In the genomic region with DNA sequence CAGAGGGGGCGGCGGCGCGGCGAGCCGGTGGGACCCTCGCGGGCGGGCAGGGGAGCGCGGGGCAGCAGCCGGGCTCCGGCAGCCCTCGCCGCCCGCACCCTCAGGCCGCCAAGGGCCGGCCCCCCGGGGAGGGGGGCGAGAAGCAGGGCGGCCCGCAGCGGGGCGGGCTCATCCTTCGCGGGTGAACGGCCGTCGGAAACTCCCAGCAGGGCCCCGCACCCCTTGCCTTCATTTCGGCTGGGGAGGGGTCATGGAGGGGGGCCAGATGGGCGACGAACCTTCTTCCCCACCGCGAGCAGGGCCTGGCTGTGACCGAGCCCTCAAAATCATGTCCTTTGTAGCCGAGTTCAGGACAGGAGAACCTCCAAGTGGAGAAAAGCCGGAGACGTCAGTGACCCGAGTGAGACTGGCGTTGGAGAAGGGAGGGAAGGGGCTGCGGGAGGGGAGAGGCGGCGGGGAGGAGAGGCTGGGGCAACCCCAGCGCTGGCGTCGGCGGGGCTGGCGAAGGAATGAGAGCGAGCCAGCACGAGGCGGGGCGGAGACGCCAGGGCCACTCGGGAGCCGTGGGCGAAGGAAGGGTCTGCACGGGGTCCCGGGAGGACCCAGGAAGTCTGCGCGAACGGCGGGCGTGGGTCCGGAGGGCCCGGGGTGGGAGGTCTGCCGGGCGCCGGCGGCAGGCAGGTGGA, we compare ENCODE assay signal across 8 cellular contexts. TPM values are rescaled to one million over a fixed set of nuclear protein-coding genes. Genes with fewer than 3 reads are reported as not detected.
DNase-seq lines count a peak whose midpoint lies in the region; ATAC-seq and TF ChIP-seq lines count a peak whose summit lies in the region.

No MANE protein-coding gene starts in this region.

- TF ChIP-seq CTCF in heart left ventricle (IDR thresholded peaks at IDR 0.05), result no peak
- TF ChIP-seq CTCF in SK-N-SH (IDR thresholded peaks at IDR 0.05), result no peak
- TF ChIP-seq CTCF in esophagus squamous epithelium (IDR thresholded peaks at IDR 0.05), result no peak

- DNase-seq in heart left ventricle, result peak in 3 of 5 donors; percentile 46 to 73 (median 54)
- DNase-seq in cardiac septum (ENCODE audit: low spot score), result no peak
- DNase-seq in SK-N-SH, result peak; percentile 85
- DNase-seq in esophagus squamous epithelium (lab: John Stamatoyannopoulos, UW), result no peak
- peak; percentile 89 for DNase-seq in posterior vena cava (ENCODE audit: low spot score)
- no peak for DNase-seq in germinal center (ENCODE audit: low spot score)
- no peak for DNase-seq in NCI-H1436 treated with DMSO at 0.1 percent for 48 hours (lab: John Stamatoyannopoulos, UW)

- intact Hi-C loops in heart left ventricle (cut with DNase I) (loop anchor here in 5 of 10 donors (2.0 to 10.0 kb wide), 7 partner anchors 76 to 1088 kb away; no protein-coding TSS in a partner anchor), cardiac septum (cut with DNase I) (no loop called here), esophagus squamous epithelium (cut with DNase I) (loop anchor here (10.0 kb wide), 2 partner anchors 506 to 846 kb away; no protein-coding TSS in a partner anchor), posterior vena cava (cut with DNase I) (loop anchor here (5.0 to 10.0 kb wide), 3 partner anchors 498 to 1026 kb away; no protein-coding TSS in a partner anchor)

- no peaks in the 10 kb centered on the region for H3K36me3 ChIP-seq in heart left ventricle
- peaks cover 0 to 2% of the 10 kb centered on the region in 2 experiments for H3K36me3 ChIP-seq in SK-N-SH (replicated peaks in 1 of 2; ENCODE audit: control insufficient read depth in 1 of 2, insufficient read depth in 2 of 2, low read length in 1 of 2)
- no peaks in the 10 kb centered on the region for H3K36me3 ChIP-seq in esophagus squamous epithelium

- H3K4me1 ChIP-seq in heart left ventricle (peaks cover 0 to 59% (median 11%) of the 10 kb centered on the region in 12 donors), SK-N-SH (ENCODE audit: control insufficient read depth in 1 of 2, insufficient read depth in 2 of 2, low read depth in 1 of 2, low read length in 1 of 2) (peaks cover 0 to 8% of the 10 kb centered on the region in 2 experiments; a peak in 1 of 4 replicates), esophagus squamous epithelium (peaks cover 30 to 90% (median 52%) of the 10 kb centered on the region in 3 donors)

- 1 to 2% (median 2%) methylated on average over 50 to 70 of the region's 70 CpGs for WGBS in heart left ventricle, 4 donors
- WGBS in SK-N-SH (ENCODE audit: low lambda C conversion rate), result 6% methylated on average over 34 of the region's 70 CpGs
- 0 to 1% methylated on average over 13 to 19 of the region's 70 CpGs for WGBS in esophagus squamous epithelium, 2 donors

- H3K9ac ChIP-seq in SK-N-SH, result peak overlapping the region; percentile 69

- H3K9me2 ChIP-seq in SK-N-SH, result no peaks in the 10 kb centered on the region

- TF ChIP-seq EP300 in SK-N-SH (IDR thresholded peaks at IDR 0.05; ENCODE audit: borderline replicate concordance in 1 of 2, low read depth in 1 of 2, low read length in 1 of 2), result no peak

- H3K79me2 ChIP-seq in SK-N-SH (ENCODE audit: insufficient read depth), result peaks cover 34% of the 10 kb centered on the region

- peaks cover 15% of the 10 kb centered on the region for H3F3A ChIP-seq in SK-N-SH (replicated peaks; ENCODE audit: insufficient read depth)

- ATAC-seq in heart left ventricle (no peak), HG02938 (IDR thresholded peaks at IDR 0.05; ENCODE audit: unreplicated experiment) (no peak)

- POLR2A ChIA-PET in SK-N-SH (lab: Yijun Ruan, JAX), result no interaction called here

- H3K27ac ChIP-seq in heart left ventricle (peak overlapping the region in 11 of 12 donors; percentile 49 to 91 (median 78)), SK-N-SH (ENCODE audit: low read depth in 2 of 2, low read length in 1 of 2) (peak overlapping the region; percentile 68 to 72), esophagus squamous epithelium (peak overlapping the region; percentile 62 to 96 (median 89))

- H3K9me3 ChIP-seq in heart left ventricle (no peaks in the 10 kb centered on the region), SK-N-SH (no peaks in the 10 kb centered on the region), esophagus squamous epithelium (no peaks in the 10 kb centered on the region)

- CTCF ChIA-PET in SK-N-SH (lab: Yijun Ruan, JAX), result interaction anchor here (2.8 to 4.6 kb wide), 4 partner anchors 12 to 495 kb away, joined by 12 to 60 read pairs (median 24); no protein-coding TSS in a partner anchor

- H4K20me1 ChIP-seq in SK-N-SH (ENCODE audit: insufficient read depth), result peaks cover 17% of the 10 kb centered on the region; the same call in 1 of the 2 replicates

- peaks cover 24 to 90% (median 64%) of the 10 kb centered on the region in 9 donors for H3K27me3 ChIP-seq in heart left ventricle
- H3K27me3 ChIP-seq in SK-N-SH (ENCODE audit: insufficient read depth), result no peaks in the 10 kb centered on the region
- H3K27me3 ChIP-seq in esophagus squamous epithelium, result peaks cover 12 to 99% (median 41%) of the 10 kb centered on the region in 4 donors

- TF ChIP-seq POLR2A in heart left ventricle (IDR thresholded peaks at IDR 0.05) (no peak), esophagus squamous epithelium (IDR thresholded peaks at IDR 0.05) (no peak)

- no peak for TF ChIP-seq RAD21 in SK-N-SH (IDR thresholded peaks at IDR 0.05; ENCODE audit: low read length)

- peak overlapping the region; percentile 94 for H3K4me2 ChIP-seq in SK-N-SH

- peak overlapping the region; percentile 87 for H2AFZ ChIP-seq in SK-N-SH (ENCODE audit: low read depth)

- H3K4me3 ChIP-seq in heart left ventricle (peak overlapping the region; percentile 33 to 89 (median 69)), SK-N-SH (ENCODE audit: low read depth in 2 of 2, low read length in 1 of 2) (peak overlapping the region; percentile 60 to 70), esophagus squamous epithelium (peak overlapping the region; percentile 57 to 83 (median 63))

TF ChIP-seq in SK-N-SH, 30 proteins besides CTCF, POLR2A, EP300 and RAD21:
- TF ChIP-seq, protein P1, sequence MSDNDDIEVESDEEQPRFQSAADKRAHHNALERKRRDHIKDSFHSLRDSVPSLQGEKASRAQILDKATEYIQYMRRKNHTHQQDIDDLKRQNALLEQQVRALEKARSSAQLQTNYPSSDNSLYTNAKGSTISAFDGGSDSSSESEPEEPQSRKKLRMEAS (IDR thresholded peaks at IDR 0.05; ENCODE audit: low read depth), result peak; percentile 67
- TF ChIP-seq SIN3A (IDR thresholded peaks at IDR 0.05; ENCODE audit: borderline replicate concordance, low read depth, low read length), result no peak
- no peak for TF ChIP-seq ELF1 (IDR thresholded peaks at IDR 0.05)
- TF ChIP-seq, protein P2, sequence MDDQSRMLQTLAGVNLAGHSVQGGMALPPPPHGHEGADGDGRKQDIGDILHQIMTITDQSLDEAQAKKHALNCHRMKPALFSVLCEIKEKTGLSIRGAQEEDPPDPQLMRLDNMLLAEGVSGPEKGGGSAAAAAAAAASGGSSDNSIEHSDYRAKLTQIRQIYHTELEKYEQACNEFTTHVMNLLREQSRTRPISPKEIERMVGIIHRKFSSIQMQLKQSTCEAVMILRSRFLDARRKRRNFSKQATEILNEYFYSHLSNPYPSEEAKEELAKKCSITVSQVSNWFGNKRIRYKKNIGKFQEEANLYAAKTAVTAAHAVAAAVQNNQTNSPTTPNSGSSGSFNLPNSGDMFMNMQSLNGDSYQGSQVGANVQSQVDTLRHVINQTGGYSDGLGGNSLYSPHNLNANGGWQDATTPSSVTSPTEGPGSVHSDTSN (IDR thresholded peaks at IDR 0.05), result no peak
- no peak for TF ChIP-seq CHD2 (IDR thresholded peaks at IDR 0.05; ENCODE audit: low read length, partially characterized antibody)
- no peak for TF ChIP-seq FOXM1 (IDR thresholded peaks at IDR 0.05; ENCODE audit: low read depth)
- no peak for TF ChIP-seq POLR2AphosphoS5 (IDR thresholded peaks at IDR 0.05; ENCODE audit: low read depth, low read length)
- TF ChIP-seq YY1 (IDR thresholded peaks at IDR 0.05; ENCODE audit: low read depth), result no peak
- TF ChIP-seq FOXJ3 (CRISPR knock-in tag; IDR thresholded peaks at IDR 0.05), result no peak
- no peak for TF ChIP-seq NRF1 (IDR thresholded peaks at IDR 0.05; ENCODE audit: low read depth, low read length)
- TF ChIP-seq JUND (IDR thresholded peaks at IDR 0.05), result no peak
- TF ChIP-seq TAF1 (IDR thresholded peaks at IDR 0.05; ENCODE audit: borderline replicate concordance, low read depth, low read length), result peak; percentile 32; the same call in 1 of the 2 replicates
- TF ChIP-seq RCOR1 (IDR thresholded peaks at IDR 0.05; ENCODE audit: low read length), result no peak
- no peak for TF ChIP-seq TEAD4 (IDR thresholded peaks at IDR 0.05; ENCODE audit: borderline replicate concordance, insufficient read depth)

RNA-seq across cellular contexts. Expression of a gene that starts 0.6 kb away (rescaled TPM):
- total RNA-seq in heart left ventricle (1 to 10 TPM; 1.8 to 6.3 (median 3.5) TPM), cardiac septum (6.4 TPM), esophagus squamous epithelium (1 to 10 TPM; 2.2 to 6.0 (median 3.4) TPM), posterior vena cava (10 to 100 TPM; 27.6 to 33.5 TPM)
- polyA plus RNA-seq in heart left ventricle (1 to 10 TPM; 2.1 to 2.9 TPM), SK-N-SH (2012; rRNA removed) (3.6 and 4.3 TPM in 2 replicates)
- 4.3 TPM in 2 replicates for polyA plus RNA-seq in SK-N-SH (2012; cell fraction: cytosol; rRNA removed)
- polyA plus RNA-seq in SK-N-SH (2012; cell fraction: nucleus; rRNA removed), result 5.0 and 5.6 TPM in 2 replicates

Comparison
In these comparisons a context has a peak if more than half of its experiments do, and no peak if none do; other contexts are left out.
1. DNase-seq: peak in heart left ventricle (3 of 5), SK-N-SH (single experiment) and posterior vena cava (single experiment); none in cardiac septum (single experiment), esophagus squamous epithelium (single experiment), germinal center (single experiment) and NCI-H1436 treated with DMSO at 0.1 percent for 48 hours (single experiment).
2. Peak in every context shown above with its lines, with median percentiles within 50 percentile points of each other: H3K27ac ChIP-seq and H3K4me3 ChIP-seq.